Comparison of ENCODE assay signal across 34 cellular contexts in the genomic region with DNA sequence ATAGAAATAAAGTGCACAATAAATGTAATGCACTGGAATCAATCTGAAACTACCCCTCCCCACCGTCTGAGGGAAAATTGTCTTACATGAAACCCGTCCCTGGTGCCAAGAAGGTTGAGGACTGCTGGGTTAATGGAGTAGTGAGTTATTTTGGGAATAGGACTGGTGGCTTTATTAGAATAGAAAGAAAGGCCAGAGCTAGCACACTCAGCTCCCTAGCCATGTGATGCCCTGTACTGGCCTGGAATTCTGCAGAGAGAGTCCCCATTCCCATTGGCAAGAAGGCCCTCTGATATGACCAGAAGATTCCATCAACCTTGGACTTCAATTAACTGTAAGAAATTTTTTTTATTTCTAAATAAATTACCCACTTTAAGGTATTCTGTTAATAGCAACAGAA.
"Had no signal": no experiment of that assay in that cellular context is flagged by ENCODE, and none has a peak within 500 bp of the region (broad histone marks: within the 10 kb centered on the region; RNA-seq: fewer than 3 reads in every experiment).

No MANE protein-coding gene starts in this region.

- H3K4me1 Mint-ChIP-seq: activated naive CD4-positive, alpha-beta T cell treated with anti-CD3 and anti-CD28 coated beads, Interleukin-2, amount 10 ng/mL, durations not matched to agents 7 days and 5 days; activated naive CD4-positive, alpha-beta T cell treated with anti-CD3 and anti-CD28 coated beads, Interleukin-2, amount 50 U/mL, for 24 hours; activated naive CD8-positive, alpha-beta T cell treated with anti-CD3 and anti-CD28 coated beads for 36 hours; activated naive CD8-positive, alpha-beta T cell treated with anti-CD3 and anti-CD28 coated beads, Interleukin-2, amount 10 ng/mL, durations not matched to agents 7 days and 5 days; activated T-helper 17 cell treated with anti-CD3 and anti-CD28 coated beads, Interleukin-2, amount 50 U/mL, for 72 hours; central memory CD8-positive, alpha-beta T cell had no signal

- H3K36me3 Mint-ChIP-seq: activated naive CD4-positive, alpha-beta T cell treated with anti-CD3 and anti-CD28 coated beads, Interleukin-2, amount 10 ng/mL, durations not matched to agents 7 days and 5 days; activated naive CD4-positive, alpha-beta T cell treated with anti-CD3 and anti-CD28 coated beads, Interleukin-2, amount 50 U/mL, for 24 hours; activated naive CD4-positive, alpha-beta T cell treated with anti-CD3 and anti-CD28 coated beads, Interleukin-2, amount 50 U/mL, for 72 hours; activated naive CD8-positive, alpha-beta T cell; activated naive CD8-positive, alpha-beta T cell treated with anti-CD3 and anti-CD28 coated beads for 36 hours; activated naive CD8-positive, alpha-beta T cell treated with anti-CD3 and anti-CD28 coated beads, Interleukin-2, amount 10 ng/mL, durations not matched to agents 7 days and 5 days; brain had no signal

- DNase-seq: activated effector memory CD4-positive, alpha-beta T cell treated with anti-CD3 and anti-CD28 coated beads, Interleukin-2, amount 50 U/mL, for 16 hours; activated effector memory CD4-positive, alpha-beta T cell treated with Interleukin-2 at 50 U/mL for 16 hours; activated gamma-delta T cell; activated gamma-delta T cell treated with Interleukin-2 at 50 U/mL for 16 hours; activated naive CD4-positive, alpha-beta T cell; activated naive CD4-positive, alpha-beta T cell treated with anti-CD3 and anti-CD28 coated beads for 36 hours; activated naive CD4-positive, alpha-beta T cell treated with anti-CD3 and anti-CD28 coated beads, Interleukin-2, amount 10 ng/mL, durations not matched to agents 7 days and 5 days; activated naive CD4-positive, alpha-beta T cell treated with anti-CD3 and anti-CD28 coated beads, Interleukin-2, amount 50 U/mL, for 16 hours; activated naive CD4-positive, alpha-beta T cell treated with Interleukin-2 at 50 U/mL for 16 hours; activated naive CD8-positive, alpha-beta T cell treated with anti-CD3 and anti-CD28 coated beads for 36 hours; activated naive CD8-positive, alpha-beta T cell treated with anti-CD3 and anti-CD28 coated beads, Interleukin-2, amount 10 ng/mL, durations not matched to agents 7 days and 5 days; activated T-cell treated with anti-CD3 and anti-CD28 coated beads, Interleukin-2, amount 50 U/mL, for 1 hour; activated T-cell treated with anti-CD3 and anti-CD28 coated beads, Interleukin-2, amount 50 U/mL, for 24 hours; activated T-cell treated with anti-CD3 and anti-CD28 coated beads, Interleukin-2, amount 50 U/mL, for 4 hours; activated T-cell treated with anti-CD3 and anti-CD28 coated beads, Interleukin-2, amount 50 U/mL, for 48 hours; activated T-cell treated with anti-CD3 and anti-CD28 coated beads, Interleukin-2, amount 50 U/mL, for 72 hours; adrenal gland; amniotic stem cell; amygdala; anterior cingulate cortex; aorta; body of pancreas; brain microvascular endothelial cell; caudate nucleus; central memory CD4-positive, alpha-beta T cell; cerebellar nuclear complex had no signal

- H3K27me3 Mint-ChIP-seq: activated naive CD4-positive, alpha-beta T cell treated with anti-CD3 and anti-CD28 coated beads, Interleukin-2, amount 10 ng/mL, durations not matched to agents 7 days and 5 days; activated naive CD4-positive, alpha-beta T cell treated with anti-CD3 and anti-CD28 coated beads, Interleukin-2, amount 50 U/mL, for 24 hours; activated naive CD8-positive, alpha-beta T cell; activated naive CD8-positive, alpha-beta T cell treated with anti-CD3 and anti-CD28 coated beads for 36 hours; activated naive CD8-positive, alpha-beta T cell treated with anti-CD3 and anti-CD28 coated beads, Interleukin-2, amount 10 ng/mL, durations not matched to agents 7 days and 5 days; activated T-cell treated with anti-CD3 and anti-CD28 coated beads, Interleukin-2, amount 50 U/mL, for 24 hours; activated T-helper 17 cell treated with anti-CD3 and anti-CD28 coated beads, Interleukin-2, amount 50 U/mL, for 72 hours; brain; central memory CD8-positive, alpha-beta T cell had no signal

- H3K4me3 Mint-ChIP-seq: activated naive CD4-positive, alpha-beta T cell treated with anti-CD3 and anti-CD28 coated beads for 36 hours; activated naive CD4-positive, alpha-beta T cell treated with anti-CD3 and anti-CD28 coated beads, Interleukin-2, amount 10 ng/mL, durations not matched to agents 7 days and 5 days; activated naive CD4-positive, alpha-beta T cell treated with anti-CD3 and anti-CD28 coated beads, Interleukin-2, amount 50 U/mL, for 24 hours; activated naive CD8-positive, alpha-beta T cell; activated naive CD8-positive, alpha-beta T cell treated with anti-CD3 and anti-CD28 coated beads for 36 hours; activated naive CD8-positive, alpha-beta T cell treated with anti-CD3 and anti-CD28 coated beads, Interleukin-2, amount 10 ng/mL, durations not matched to agents 7 days and 5 days; activated T-cell treated with anti-CD3 and anti-CD28 coated beads, Interleukin-2, amount 50 U/mL, for 24 hours; activated T-cell treated with anti-CD3 and anti-CD28 coated beads, Interleukin-2, amount 50 U/mL, for 4 hours; activated T-cell treated with anti-CD3 and anti-CD28 coated beads, Interleukin-2, amount 50 U/mL, for 72 hours; activated T-helper 1 cell treated with anti-CD3 and anti-CD28 coated beads, Interleukin-12 subunit alpha, Interleukin-12 subunit beta, Interleukin-2, Interleukin-4 antibody, amounts not matched to agents 30 ng/mL and 10 ng/mL and 1 ng/mL, durations not matched to agents 14 hours and 24 hours and 36 hours; activated T-helper 17 cell treated with anti-CD3 and anti-CD28 coated beads, Interleukin-2, amount 50 U/mL, for 72 hours; brain; central memory CD8-positive, alpha-beta T cell had no signal

- H3K9me3 Mint-ChIP-seq: activated naive CD4-positive, alpha-beta T cell treated with anti-CD3 and anti-CD28 coated beads, Interleukin-2, amount 50 U/mL, for 24 hours; brain had no signal

- H3K27ac Mint-ChIP-seq: activated naive CD4-positive, alpha-beta T cell treated with anti-CD3 and anti-CD28 coated beads for 36 hours; activated naive CD4-positive, alpha-beta T cell treated with anti-CD3 and anti-CD28 coated beads, Interleukin-2, amount 10 ng/mL, durations not matched to agents 7 days and 5 days; activated naive CD4-positive, alpha-beta T cell treated with anti-CD3 and anti-CD28 coated beads, Interleukin-2, amount 50 U/mL, for 24 hours; activated naive CD4-positive, alpha-beta T cell treated with anti-CD3 and anti-CD28 coated beads, Interleukin-2, amount 50 U/mL, for 72 hours; activated naive CD8-positive, alpha-beta T cell; activated naive CD8-positive, alpha-beta T cell treated with anti-CD3 and anti-CD28 coated beads for 36 hours; activated naive CD8-positive, alpha-beta T cell treated with anti-CD3 and anti-CD28 coated beads, Interleukin-2, amount 10 ng/mL, durations not matched to agents 7 days and 5 days; activated T-cell treated with anti-CD3 and anti-CD28 coated beads, Interleukin-2, amount 50 U/mL, for 24 hours; activated T-cell treated with anti-CD3 and anti-CD28 coated beads, Interleukin-2, amount 50 U/mL, for 72 hours; activated T-helper 1 cell treated with anti-CD3 and anti-CD28 coated beads, Interleukin-12 subunit alpha, Interleukin-12 subunit beta, Interleukin-2, Interleukin-4 antibody, amounts not matched to agents 30 ng/mL and 10 ng/mL and 1 ng/mL, durations not matched to agents 14 hours and 24 hours and 36 hours; activated T-helper 17 cell treated with anti-CD3 and anti-CD28 coated beads, Interleukin-2, amount 50 U/mL, for 72 hours; activated T-helper 2 cell treated with anti-CD3 and anti-CD28 coated beads, Interferon-gamma antibody, Interleukin-2, Interleukin-4, amounts not matched to agents 10 μg/mL and 5 μg/mL and 100 μg/mL, durations not matched to agents 14 hours and 24 hours and 36 hours; brain had no signal

- ATAC-seq: activated naive CD4-positive, alpha-beta T cell treated with anti-CD3 and anti-CD28 coated beads, Interleukin-2, amount 50 U/mL, for 72 hours; activated T-cell treated with anti-CD3 and anti-CD28 coated beads, Interleukin-2, amount 50 U/mL, for 4 hours; activated T-cell treated with anti-CD3 and anti-CD28 coated beads, Interleukin-2, amount 50 U/mL, for 72 hours; activated T-helper 17 cell treated with anti-CD3 and anti-CD28 coated beads, Interleukin-2, amount 50 U/mL, for 72 hours; body of pancreas had no signal
